Comparison of ENCODE assay signal across 5 cellular contexts in genomic region chr6:2583459-2583858, GRCh38.
"Had no signal": no experiment of that assay in that cellular context is flagged by ENCODE, and none has a peak within 500 bp of the region (broad histone marks: within the 10 kb centered on the region; RNA-seq: fewer than 3 reads in every experiment).

No MANE protein-coding gene starts in this region.

- H3K36me3 Mint-ChIP-seq: IgD-negative memory B cell had no signal

- H3K4me3 ChIP-seq: GM23338 had no signal

- H3K4me1 Mint-ChIP-seq: IgD-negative memory B cell had no signal

- H3K4me3 Mint-ChIP-seq: GM23338, H9, HFFc6 had no signal

- H3K27ac Mint-ChIP-seq: GM23338, H9, HFFc6, IgD-negative memory B cell had no signal

- H3K9me3 Mint-ChIP-seq: GM23338, HFFc6 had no signal

- DNase-seq: H9, HCEC 1CT, HFFc6 had no signal
